18 cellular contexts compared by ENCODE assay signal in the genomic region with DNA sequence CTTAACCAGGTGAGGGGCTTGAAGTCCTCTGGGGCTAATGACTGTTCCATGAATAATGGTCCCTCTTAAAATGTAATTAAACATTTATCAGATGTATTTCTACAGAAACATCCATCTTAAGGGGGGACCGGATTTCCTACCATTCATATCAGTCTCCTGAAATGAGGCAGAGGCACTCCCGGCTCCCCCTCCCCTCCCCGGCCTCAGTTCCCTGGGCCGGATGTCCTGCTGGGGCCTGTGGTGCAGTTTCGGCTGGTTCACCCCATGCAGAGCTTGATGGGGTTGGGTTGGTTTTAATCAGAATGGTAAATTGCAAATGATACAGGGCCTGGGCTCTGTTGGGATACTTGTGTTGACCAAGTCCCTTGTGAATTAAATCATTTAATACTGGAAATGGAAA.
A peak's percentile ranks its signal among the peaks of the same experiment; 100 is the strongest.
DNase-seq lines count a peak whose midpoint lies in the region; ATAC-seq and TF ChIP-seq lines count a peak whose summit lies in the region.
"Had no signal": no experiment of that assay in that cellular context is flagged by ENCODE, and none has a peak within 500 bp of the region (broad histone marks: within the 10 kb centered on the region; RNA-seq: fewer than 3 reads in every experiment).

No MANE protein-coding gene starts in this region.

- H3K4me1 Mint-ChIP-seq in activated CD8-positive, alpha-beta memory T cell treated with anti-CD3 and anti-CD28 coated beads, Interleukin-2, amount 10 ng/mL, durations not matched to agents 7 days and 5 days: peaks cover 11% of the 10 kb centered on the region
- H3K4me1 Mint-ChIP-seq: B cell; CD4-positive, alpha-beta memory T cell had no signal

- POLR2A ChIA-PET in HEK293T (lab: Yijun Ruan, JAX): interaction anchor here (1.0 kb wide), 1 partner anchor 14 kb away, joined by 3 read pairs; no protein-coding TSS in a partner anchor

- DNase-seq in activated CD8-positive, alpha-beta memory T cell treated with anti-CD3 and anti-CD28 coated beads, Interleukin-2, amount 10 ng/mL, durations not matched to agents 7 days and 5 days: peak; percentile 73
- no peak for DNase-seq in activated CD8-positive, alpha-beta memory T cell treated with anti-CD3 and anti-CD28 coated beads, Interleukin-2, amount 50 U/mL, for 4 hours
- DNase-seq in GM12865 (ENCODE audit: low read depth) (peak; percentile 69), GM20000 (ENCODE audit: low spot score) (peak; percentile 45), HEK293T (ENCODE audit: extremely low spot score) (no peak)
- DNase-seq: 8988T; ACHN; CD4-positive, alpha-beta memory T cell; COR-L47; DND-41; GDM1; GM23248; KG1 had no signal

- H3K36me3 Mint-ChIP-seq in activated CD8-positive, alpha-beta memory T cell treated with anti-CD3 and anti-CD28 coated beads, Interleukin-2, amount 10 ng/mL, durations not matched to agents 7 days and 5 days: no peaks in the 10 kb centered on the region
- H3K36me3 Mint-ChIP-seq: CD4-positive, alpha-beta memory T cell had no signal

- H3K4me3 ChIP-seq in GM12865 (ENCODE audit: low read depth, low read length): no peak overlapping the region
- H3K4me3 ChIP-seq: GM23248 had no signal

- H3K4me3 Mint-ChIP-seq in activated CD8-positive, alpha-beta memory T cell treated with anti-CD3 and anti-CD28 coated beads, Interleukin-2, amount 10 ng/mL, durations not matched to agents 7 days and 5 days: no peak overlapping the region
- H3K4me3 Mint-ChIP-seq: B cell; CD4-positive, alpha-beta memory T cell; IgD-negative memory B cell had no signal

- no peaks in the 10 kb centered on the region for H3K9me3 Mint-ChIP-seq in activated CD8-positive, alpha-beta memory T cell treated with anti-CD3 and anti-CD28 coated beads, Interleukin-2, amount 10 ng/mL, durations not matched to agents 7 days and 5 days (ENCODE audit: low read depth)

- H3K27ac Mint-ChIP-seq in activated CD8-positive, alpha-beta memory T cell treated with anti-CD3 and anti-CD28 coated beads, Interleukin-2, amount 10 ng/mL, durations not matched to agents 7 days and 5 days: no peak overlapping the region
- H3K27ac Mint-ChIP-seq: B cell; CD4-positive, alpha-beta memory T cell had no signal

- no peak for TF ChIP-seq CTCF in GM12865 (IDR thresholded peaks at IDR 0.05; ENCODE audit: insufficient read depth, low read depth, low read length, missing control alignments)
- TF ChIP-seq CTCF in GM20000 (IDR thresholded peaks at IDR 0.05; ENCODE audit: extremely low read depth, missing control alignments): no peak

- peak; percentile 83 for ATAC-seq in activated CD8-positive, alpha-beta memory T cell treated with anti-CD3 and anti-CD28 coated beads, Interleukin-2, amount 10 ng/mL, durations not matched to agents 7 days and 5 days
- no peak for ATAC-seq in HG03045 (IDR thresholded peaks at IDR 0.05; ENCODE audit: unreplicated experiment)
- no peak for ATAC-seq in HG02623 (IDR thresholded peaks at IDR 0.05; ENCODE audit: unreplicated experiment)
- ATAC-seq: HCT116 had no signal

- peaks cover 53% of the 10 kb centered on the region for H3K27me3 Mint-ChIP-seq in activated CD8-positive, alpha-beta memory T cell treated with anti-CD3 and anti-CD28 coated beads, Interleukin-2, amount 10 ng/mL, durations not matched to agents 7 days and 5 days

- CTCF ChIA-PET in activated CD8-positive, alpha-beta memory T cell treated with anti-CD3 and anti-CD28 coated beads, Interleukin-2, amount 10 ng/mL, durations not matched to agents 7 days and 5 days (lab: Charles Lee): no interaction called here
- CTCF ChIA-PET in HEK293T (lab: Yijun Ruan, JAX): no interaction called here

TF ChIP-seq in HEK293T, 16 proteins besides CTCF, POLR2A, EP300 and RAD21:
- no peak for TF ChIP-seq CTBP1 (IDR thresholded peaks at IDR 0.05; ENCODE audit: borderline replicate concordance)
- TF ChIP-seq ARNT (IDR thresholded peaks at IDR 0.05): no peak
- TF ChIP-seq L3MBTL2 (conservative IDR thresholded peaks at IDR 0.05): no peak
- TF ChIP-seq NFRKB (IDR thresholded peaks at IDR 0.05): no peak
- TF ChIP-seq PKNOX1 (IDR thresholded peaks at IDR 0.05): no peak
- no peak for TF ChIP-seq FOXK2 (IDR thresholded peaks at IDR 0.05)
- TF ChIP-seq FOXM1 (IDR thresholded peaks at IDR 0.05; ENCODE audit: borderline replicate concordance): no peak
- no peak for TF ChIP-seq ELF4 (IDR thresholded peaks at IDR 0.05)
- TF ChIP-seq BHLHE40 (IDR thresholded peaks at IDR 0.05; ENCODE audit: borderline replicate concordance): no peak
- no peak for TF ChIP-seq ZNF384 (IDR thresholded peaks at IDR 0.05)

Comparison
In these comparisons a context has a peak if more than half of its experiments do, and no peak if none do; other contexts are left out.
1. DNase-seq: peak in activated CD8-positive, alpha-beta memory T cell treated with anti-CD3 and anti-CD28 coated beads, Interleukin-2, amount 10 ng/mL, durations not matched to agents 7 days and 5 days (single experiment), GM12865 (single experiment) and GM20000 (single experiment); none in activated CD8-positive, alpha-beta memory T cell treated with anti-CD3 and anti-CD28 coated beads, Interleukin-2, amount 50 U/mL, for 4 hours (single experiment) and HEK293T (single experiment).